ENCODE assay signal across 1 cellular context in the genomic region with DNA sequence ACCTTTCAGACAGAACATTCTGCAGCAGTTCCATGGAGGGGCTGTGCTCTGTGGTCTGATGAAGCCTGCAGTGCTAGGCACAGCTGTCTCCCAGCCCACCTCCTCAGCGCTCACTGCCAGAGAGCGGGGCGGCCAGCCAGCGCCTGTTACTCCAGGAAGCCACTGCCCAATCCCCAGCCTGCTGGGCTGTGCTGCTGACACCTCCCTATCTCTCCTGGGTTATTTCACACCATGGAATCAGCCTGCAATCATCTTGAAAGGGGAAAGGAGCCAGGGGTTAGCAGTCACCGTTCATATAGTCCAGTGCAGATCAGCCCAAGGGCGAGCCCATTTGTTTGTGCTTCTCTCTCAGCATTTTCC.
TF ChIP-seq lines count a peak whose summit lies in the region.

No MANE protein-coding gene starts in this region.

TF ChIP-seq in H1, 55 proteins besides CTCF, POLR2A, EP300 and RAD21:
- TF ChIP-seq HDAC2 (IDR thresholded peaks at IDR 0.05; ENCODE audit: borderline replicate concordance in 1 of 2, low read depth in 2 of 2, low read length in 2 of 2) (no peak), TBP (IDR thresholded peaks at IDR 0.05; ENCODE audit: low read depth, low read length) (peak; percentile 38; the same call in 1 of the 2 replicates), SP2 (IDR thresholded peaks at IDR 0.05; ENCODE audit: low read length) (no peak), ASH2L (IDR thresholded peaks at IDR 0.05; ENCODE audit: low read length) (peak; percentile 32), TAF1 (IDR thresholded peaks at IDR 0.05; ENCODE audit: low read depth, low read length) (0 out of 2 replicates have a peak, but pooled peaks have one; percentile 37)
TF ChIP-seq in H1: peak in this region for 3.
